12 cellular contexts compared by ENCODE assay signal in genomic region chr7:139825666-139826290, GRCh38. TPM values are rescaled to one million over a fixed set of nuclear protein-coding genes. Genes with fewer than 3 reads are reported as not detected.
DNase-seq lines count a peak whose midpoint lies in the region; ATAC-seq, FAIRE-seq and TF ChIP-seq lines count a peak whose summit lies in the region.
"Had no signal": no experiment of that assay in that cellular context is flagged by ENCODE, and none has a peak within 500 bp of the region (broad histone marks: within the 10 kb centered on the region; RNA-seq: fewer than 3 reads in every experiment).

No MANE protein-coding gene starts in this region.

- no peak overlapping the region for H3K27ac ChIP-seq in K562 (ENCODE audit: extremely low read depth, low read depth, low read length)
- no peak overlapping the region for H3K27ac ChIP-seq in OCI-LY7 (ENCODE audit: low read depth, low read length, poor library complexity, severe bottlenecking)
- H3K27ac ChIP-seq: prostate gland had no signal

- H3K36me3 ChIP-seq in MG63, result no peaks in the 10 kb centered on the region
- no peaks in the 10 kb centered on the region for H3K36me3 ChIP-seq in K562 (ENCODE audit: control insufficient read depth, insufficient read depth, low read length)
- H3K36me3 ChIP-seq in OCI-LY7 (ENCODE audit: insufficient read depth, low read length), result no peaks in the 10 kb centered on the region
- H3K36me3 ChIP-seq: prostate gland had no signal

- no peaks in the 10 kb centered on the region for H3K9me1 ChIP-seq in K562 (ENCODE audit: control insufficient read depth, insufficient read depth, low read length)

- no peaks in the 10 kb centered on the region for H3K9me3 Mint-ChIP-seq in endothelial cell (ENCODE audit: unreplicated experiment)
- H3K9me3 Mint-ChIP-seq: activated CD8-positive, alpha-beta T cell treated with anti-CD3 and anti-CD28 coated beads for 36 hours; activated naive CD4-positive, alpha-beta T cell treated with anti-CD3 and anti-CD28 coated beads, Interleukin-2, amount 10 ng/mL, durations not matched to agents 7 days and 5 days; CD4-positive, alpha-beta T cell had no signal

- no peak for TF ChIP-seq RAD21 in K562 (CRISPR knock-in tag; conservative IDR thresholded peaks at IDR 0.05 in 1 of 2, IDR thresholded peaks at IDR 0.05 in 1 of 2)

- TF ChIP-seq POLR2A in K562 (conservative IDR thresholded peaks at IDR 0.05), result no peak

- no peak overlapping the region for H3K4me3 Mint-ChIP-seq in endothelial cell (ENCODE audit: unreplicated experiment)
- H3K4me3 Mint-ChIP-seq: activated CD8-positive, alpha-beta T cell treated with anti-CD3 and anti-CD28 coated beads for 36 hours; activated naive CD4-positive, alpha-beta T cell treated with anti-CD3 and anti-CD28 coated beads, Interleukin-2, amount 10 ng/mL, durations not matched to agents 7 days and 5 days; CD4-positive, alpha-beta T cell had no signal

- H3K36me3 Mint-ChIP-seq in endothelial cell (ENCODE audit: low read depth, unreplicated experiment), result no peaks in the 10 kb centered on the region

- no peak overlapping the region for H3K9ac ChIP-seq in K562 (ENCODE audit: insufficient read depth in 1 of 2, low read depth in 2 of 2, low read length in 2 of 2)

- peaks cover 4 to 24% of the 10 kb centered on the region in 2 experiments; a peak in 4 of 5 replicates for H3K4me1 ChIP-seq in K562 (replicated peaks in 1 of 2; ENCODE audit: control insufficient read depth in 2 of 2, insufficient read depth in 2 of 2, low read length in 2 of 2)
- peaks cover 8% of the 10 kb centered on the region for H3K4me1 ChIP-seq in OCI-LY7 (ENCODE audit: insufficient read depth, low read length, poor library complexity, severe bottlenecking)

- no peaks in the 10 kb centered on the region for H3K9me3 ChIP-seq in MG63
- H3K9me3 ChIP-seq in K562 (replicated peaks; ENCODE audit: control insufficient read depth, insufficient read depth, low read depth, low read length), result no peaks in the 10 kb centered on the region
- H3K9me3 ChIP-seq in OCI-LY7 (ENCODE audit: low read length), result no peaks in the 10 kb centered on the region
- H3K9me3 ChIP-seq: prostate gland had no signal

- TF ChIP-seq CTCF in K562 (IDR thresholded peaks at IDR 0.05 in 2 of 3, conservative IDR thresholded peaks at IDR 0.05 in 1 of 3; ENCODE audit: insufficient read depth in 2 of 3, low read depth in 1 of 3, low read length in 3 of 3) (no peak), OCI-LY7 (conservative IDR thresholded peaks at IDR 0.05; ENCODE audit: low read length) (no peak), endothelial cell (IDR thresholded peaks at IDR 0.05; ENCODE audit: unreplicated experiment) (no peak)

- H2AFZ ChIP-seq in K562 (ENCODE audit: low read depth, low read length) (no peak overlapping the region), OCI-LY7 (ENCODE audit: low read length) (no peak overlapping the region)

- CTCF ChIA-PET in K562 (lab: Yijun Ruan, JAX; ENCODE audit: low intra/inter-chr PET ratio) (interaction anchor here (0.6 kb wide), 1 partner anchor 73 kb away, joined by 3 read pairs; no protein-coding TSS in a partner anchor), OCI-LY7 (lab: Charles Lee; ENCODE audit: unreplicated experiment) (no interaction called here)

- in situ Hi-C loops in Caki2 (cut with HindIII; ENCODE audit: low pct_unique_long_range_greater_than_20kb, low sequenced_read_pairs) (no loop called here), K562 (cut with MboI) (no loop called here)

- no peak for TF ChIP-seq EP300 in K562 (IDR thresholded peaks at IDR 0.05; ENCODE audit: low read length)

- H3K9me2 ChIP-seq in OCI-LY7 (ENCODE audit: insufficient read depth, low read length), result no peaks in the 10 kb centered on the region

- DNase-seq in Caki2 (ENCODE audit: low read depth) (peak; percentile 56), MG63 (peak; percentile 24), K562 (ENCODE audit: extremely low read depth in 1 of 4, low spot score in 3 of 4) (peak in 3 of 4 experiments; percentile 47 to 56 (median 54)), islet precursor cell (peak; percentile 68), OCI-LY7 (ENCODE audit: low spot score) (no peak), frontal cortex (ENCODE audit: low spot score in 2 of 2) (no peak), endothelial cell (ENCODE audit: low spot score) (no peak)
- no peak for DNase-seq in stimulated activated naive CD8-positive, alpha-beta T cell treated with anti-CD3 and anti-CD28 coated beads, Interleukin-15, Interleukin-2, amounts not matched to agents 100 U/mL and 50 U/mL, for 24 hours
- DNase-seq: activated CD8-positive, alpha-beta T cell treated with anti-CD3 and anti-CD28 coated beads for 36 hours; activated naive CD4-positive, alpha-beta T cell treated with anti-CD3 and anti-CD28 coated beads, Interleukin-2, amount 10 ng/mL, durations not matched to agents 7 days and 5 days; CD4-positive, alpha-beta T cell had no signal

- no peak overlapping the region for H3K27ac Mint-ChIP-seq in endothelial cell (ENCODE audit: unreplicated experiment)
- H3K27ac Mint-ChIP-seq: activated CD8-positive, alpha-beta T cell treated with anti-CD3 and anti-CD28 coated beads for 36 hours; activated naive CD4-positive, alpha-beta T cell treated with anti-CD3 and anti-CD28 coated beads, Interleukin-2, amount 10 ng/mL, durations not matched to agents 7 days and 5 days; CD4-positive, alpha-beta T cell had no signal

- H4K20me1 ChIP-seq in K562 (replicated peaks; ENCODE audit: control insufficient read depth, insufficient read depth, low read length) (no peaks in the 10 kb centered on the region), OCI-LY7 (ENCODE audit: insufficient read depth, low read length) (no peaks in the 10 kb centered on the region)

- H3K27me3 Mint-ChIP-seq in endothelial cell (ENCODE audit: unreplicated experiment), result no peaks in the 10 kb centered on the region

- FAIRE-seq in K562 (lab: Jason Lieb, UNC) (peak; percentile 19), frontal cortex (lab: Jason Lieb, UNC) (no peak)

- H3K4me1 Mint-ChIP-seq in endothelial cell (ENCODE audit: unreplicated experiment), result peaks cover 12% of the 10 kb centered on the region

- intact Hi-C loops in K562 (cut with micrococcal nuclease), result no loop called here
- intact Hi-C loops in OCI-LY7 (cut with micrococcal nuclease; ENCODE audit: unreplicated experiment), result no loop called here

- 3% methylated on average over 9 of the region's 9 CpGs for WGBS in K562 (ENCODE audit: insufficient coverage, low coverage, missing lambda C conversion rate)

- ATAC-seq in K562, result peak; percentile 43; the same call in 1 of the 3 replicates
- ATAC-seq in stimulated activated naive CD8-positive, alpha-beta T cell treated with anti-CD3 and anti-CD28 coated beads, Interleukin-15, Interleukin-2, amounts not matched to agents 100 U/mL and 50 U/mL, for 24 hours, result no peak
- ATAC-seq: activated CD8-positive, alpha-beta T cell treated with anti-CD3 and anti-CD28 coated beads for 36 hours had no signal

- H3K79me2 ChIP-seq in K562 (ENCODE audit: control insufficient read depth, insufficient read depth, low read length), result no peaks in the 10 kb centered on the region
- H3K79me2 ChIP-seq in OCI-LY7 (ENCODE audit: insufficient read depth, low read depth, low read length), result no peaks in the 10 kb centered on the region

- POLR2A ChIA-PET in K562 (lab: Yijun Ruan, JAX), result no interaction called here
- POLR2A ChIA-PET in OCI-LY7 (lab: Charles Lee), result no interaction called here

- H3K4me2 ChIP-seq in K562 (ENCODE audit: insufficient read depth, low read length) (no peak overlapping the region), OCI-LY7 (ENCODE audit: low read length) (no peak overlapping the region)

- BruUV-seq in K562 (replicated peaks; lab: Mats Ljungman, UMichigan), result no TSS peak
- BruUV-seq in OCI-LY7 (replicated peaks; lab: Mats Ljungman, UMichigan), result no TSS peak

- no peak overlapping the region for H3K4me3 ChIP-seq in MG63
- H3K4me3 ChIP-seq in K562, result no peak overlapping the region
- H3K4me3 ChIP-seq in OCI-LY7 (ENCODE audit: low read depth, low read length, poor library complexity, severe bottlenecking), result no peak overlapping the region
- H3K4me3 ChIP-seq: prostate gland had no signal

- H3K27me3 ChIP-seq in MG63, result no peaks in the 10 kb centered on the region
- H3K27me3 ChIP-seq in K562 (ENCODE audit: control insufficient read depth in 2 of 2, insufficient read depth in 2 of 2, low read length in 2 of 2), result peaks cover 49 to 55% of the 10 kb centered on the region in 2 experiments

RNA-seq across cellular contexts. Expression of gene TBXAS1, which starts 3.3 kb away (rescaled TPM):
- total RNA-seq in Caki2 (2014; rRNA removed; shearing (Covaris generic); ENCODE audit: low replicate concordance), result 48.6 and 77.6 TPM in 2 replicates
- 0.56 TPM in 1 of 2 replicates, not detected in the other for total RNA-seq in MG63 (2014; rRNA removed; shearing (Covaris generic); ENCODE audit: low replicate concordance)
- total RNA-seq in K562 (2011; cell fraction: chromatin; rRNA removed; ENCODE audit: low replicate concordance), result 6.1 and 7.4 TPM in 2 replicates
- total RNA-seq in K562 (2011; cell fraction: nucleolus; rRNA removed), result 3.2 and 6.0 TPM in 2 replicates
- 4.2 and 10.6 TPM in 2 replicates for total RNA-seq in K562 (2011; cell fraction: nucleoplasm; rRNA removed)
- 1.5 and 1.7 TPM in 2 replicates for total RNA-seq in K562 (2014; rRNA removed)
- 1.3 and 2.5 TPM in 2 replicates for total RNA-seq in K562 (2014; rRNA removed; fragmentation: Illumina TruSeq; extraction: Trizol)
- total RNA-seq in K562 (2015; rRNA removed; fragmentation: Illumina TruSeq; extraction: Trizol), result 2.6 and 2.9 TPM in 2 replicates
- total RNA-seq in K562 (2021), result 1.9 and 2.7 TPM in 2 replicates
- 6.8 and 8.3 TPM in 2 replicates for polyA plus RNA-seq in K562 (2011; rRNA removed)
- polyA plus RNA-seq in K562 (2011; cell fraction: cytosol; rRNA removed), result 3.7 and 8.3 TPM in 2 replicates
- 10.0 and 17.3 TPM in 2 replicates for polyA plus RNA-seq in K562 (2011; cell fraction: nucleus; rRNA removed)
- polyA plus RNA-seq in K562 (2012), result 2.7 and 4.5 TPM in 2 replicates
- 2.0 and 2.2 TPM in 2 replicates for polyA plus RNA-seq in K562 (2014; fragmentation: Illumina TruSeq; extraction: Trizol)
- polyA plus RNA-seq in K562 (2014; fragmentation: Nextera tagmentation; extraction: Ambion mirVana), result 1 to 10 TPM; 1.1 to 1.2 TPM
- polyA plus RNA-seq in K562 (2014; rRNA removed), result 2.4 and 3.7 TPM in 2 replicates
- polyA minus RNA-seq in K562 (2011; rRNA and poly(A)+ RNA removed), result 3.8 and 6.3 TPM in 2 replicates
- polyA minus RNA-seq in K562 (2011; cell fraction: cytosol; rRNA and poly(A)+ RNA removed), result 1.6 and 3.1 TPM in 2 replicates
- 4.4 and 4.6 TPM in 2 replicates for polyA minus RNA-seq in K562 (2011; cell fraction: nucleus; rRNA and poly(A)+ RNA removed)
- total RNA-seq in OCI-LY7 (2014; rRNA removed; shearing (Covaris generic)), result not detected in 2 replicates
- total RNA-seq in OCI-LY7 (2022), result 0.86 TPM in 1 of 2 replicates, not detected in the other
- total RNA-seq in frontal cortex, result 2.9 TPM
- total RNA-seq in endothelial cell (ENCODE audit: unreplicated experiment), result 1.3 TPM

RNA-seq across cellular contexts. Expression of gene HIPK2, which starts 48.0 kb away (rescaled TPM):
- 19.4 and 24.4 TPM in 2 replicates for total RNA-seq in Caki2 (2014; rRNA removed; shearing (Covaris generic); ENCODE audit: low replicate concordance)
- 1.5 and 2.0 TPM in 2 replicates for total RNA-seq in MG63 (2014; rRNA removed; shearing (Covaris generic); ENCODE audit: low replicate concordance)
- total RNA-seq in K562 (2011; cell fraction: chromatin; rRNA removed; ENCODE audit: low replicate concordance), result 51.9 and 59.2 TPM in 2 replicates
- 15.1 and 17.3 TPM in 2 replicates for total RNA-seq in K562 (2011; cell fraction: nucleolus; rRNA removed)
- 16.6 and 21.8 TPM in 2 replicates for total RNA-seq in K562 (2011; cell fraction: nucleoplasm; rRNA removed)
- 3.8 and 5.7 TPM in 2 replicates for total RNA-seq in K562 (2014; rRNA removed)
- total RNA-seq in K562 (2014; rRNA removed; fragmentation: Illumina TruSeq; extraction: Trizol), result 5.4 and 5.5 TPM in 2 replicates
- 3.9 and 4.4 TPM in 2 replicates for total RNA-seq in K562 (2015; rRNA removed; fragmentation: Illumina TruSeq; extraction: Trizol)
- total RNA-seq in K562 (2021), result 17.5 and 19.8 TPM in 2 replicates
- 8.8 and 10.0 TPM in 2 replicates for polyA plus RNA-seq in K562 (2011; rRNA removed)
- polyA plus RNA-seq in K562 (2011; cell fraction: cytosol; rRNA removed), result 6.5 and 10.7 TPM in 2 replicates
- 15.6 and 30.0 TPM in 2 replicates for polyA plus RNA-seq in K562 (2011; cell fraction: nucleus; rRNA removed)
- 4.7 and 7.4 TPM in 2 replicates for polyA plus RNA-seq in K562 (2012)
- 9.9 and 10.1 TPM in 2 replicates for polyA plus RNA-seq in K562 (2014; fragmentation: Illumina TruSeq; extraction: Trizol)
- polyA plus RNA-seq in K562 (2014; fragmentation: Nextera tagmentation; extraction: Ambion mirVana), result 1 to 10 TPM in 1 of 2 experiments, under 1 TPM in 1; 0.69 to 1.6 TPM
- polyA plus RNA-seq in K562 (2014; rRNA removed), result 5.1 and 5.5 TPM in 2 replicates
- polyA minus RNA-seq in K562 (2011; rRNA and poly(A)+ RNA removed), result 31.9 and 34.7 TPM in 2 replicates
- 25.2 and 25.9 TPM in 2 replicates for polyA minus RNA-seq in K562 (2011; cell fraction: cytosol; rRNA and poly(A)+ RNA removed)
- polyA minus RNA-seq in K562 (2011; cell fraction: nucleus; rRNA and poly(A)+ RNA removed), result 17.0 and 17.8 TPM in 2 replicates
- total RNA-seq in OCI-LY7 (2014; rRNA removed; shearing (Covaris generic)), result 5.9 and 6.2 TPM in 2 replicates
- 7.9 and 10.3 TPM in 2 replicates for total RNA-seq in OCI-LY7 (2022)
- total RNA-seq in frontal cortex, result 10.2 TPM
- total RNA-seq in endothelial cell (ENCODE audit: unreplicated experiment), result 47.2 TPM

Comparison
In these comparisons a context has a peak if more than half of its experiments do, and no peak if none do; other contexts are left out.
1. DNase-seq: peak in Caki2 (single experiment), MG63 (single experiment), K562 (3 of 4) and islet precursor cell (single experiment); none in OCI-LY7 (single experiment), stimulated activated naive CD8-positive, alpha-beta T cell treated with anti-CD3 and anti-CD28 coated beads, Interleukin-15, Interleukin-2, amounts not matched to agents 100 U/mL and 50 U/mL, for 24 hours (single experiment), frontal cortex (0 of 2) and endothelial cell (single experiment).